9 cellular contexts compared by ENCODE assay signal in the genomic region with DNA sequence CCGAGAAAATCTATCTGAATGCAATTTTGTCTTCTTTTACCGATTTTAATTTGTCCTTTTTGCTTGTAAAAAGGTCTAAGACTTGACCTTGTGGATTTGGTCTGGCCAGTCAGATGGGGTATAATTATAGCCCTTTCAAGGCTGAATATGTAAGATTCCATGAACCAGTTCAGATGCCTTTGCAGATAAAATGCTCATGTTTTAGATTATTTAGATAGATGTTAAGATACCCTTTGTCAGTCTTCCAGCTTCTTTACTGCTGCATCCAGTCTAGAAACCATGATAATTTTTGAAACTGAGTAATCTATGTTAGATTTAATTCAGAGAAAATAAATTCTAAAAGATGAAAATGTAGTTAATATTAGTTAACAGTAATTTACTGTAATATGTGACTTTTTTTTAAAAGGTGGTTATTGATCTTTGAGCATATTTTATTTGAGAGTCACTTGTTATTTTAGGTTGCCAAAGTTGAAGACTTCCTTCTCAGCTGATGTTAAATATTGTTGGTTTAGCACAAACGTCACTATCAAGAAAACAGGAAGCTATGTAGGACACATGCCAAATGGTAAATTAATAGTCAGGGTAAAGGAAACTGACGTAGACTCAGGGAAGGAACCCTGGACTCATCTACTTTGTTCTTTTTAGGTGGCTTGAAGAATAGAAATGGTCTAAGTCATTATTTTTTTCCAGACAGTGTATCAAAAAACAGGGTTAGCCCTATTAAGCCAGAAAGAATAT. TPM values are rescaled to one million over a fixed set of nuclear protein-coding genes. Genes with fewer than 3 reads are reported as not detected.
DNase-seq lines count a peak whose midpoint lies in the region; ATAC-seq, FAIRE-seq and TF ChIP-seq lines count a peak whose summit lies in the region.
"Had no signal": no experiment of that assay in that cellular context is flagged by ENCODE, and none has a peak within 500 bp of the region (broad histone marks: within the 10 kb centered on the region; RNA-seq: fewer than 3 reads in every experiment).

No MANE protein-coding gene starts in this region.

- H3K27ac ChIP-seq in prostate gland: peak overlapping the region in 1 of 2 donors; percentile 42

- TF ChIP-seq CTCF in fibroblast of pulmonary artery (IDR thresholded peaks at IDR 0.05; ENCODE audit: low read length, missing control alignments) (no peak), prostate gland (IDR thresholded peaks at IDR 0.05) (no peak)

- no peak for ATAC-seq in HG03571 (IDR thresholded peaks at IDR 0.05; ENCODE audit: unreplicated experiment)

- TF ChIP-seq POLR2A in H54 (IDR thresholded peaks at IDR 0.05; ENCODE audit: low read depth, low read length) (no peak), prostate gland (IDR thresholded peaks at IDR 0.05) (no peak)

- H3K27me3 ChIP-seq in prostate gland (replicated peaks; ENCODE audit: insufficient read depth): no peaks in the 10 kb centered on the region

- peaks cover 7% of the 10 kb centered on the region for H3K4me1 ChIP-seq in prostate gland (replicated peaks)

- DNase-seq in H54 (ENCODE audit: insufficient read length, low spot score): no peak
- peak; percentile 37 for DNase-seq in SK-MEL-5 (ENCODE audit: low read depth, low spot score)
- DNase-seq in fibroblast of pulmonary artery (ENCODE audit: low read depth): peak; percentile 94
- DNase-seq in prostate gland (ENCODE audit: low spot score): peak; percentile 10
- no peak for DNase-seq in midbrain (lab: John Stamatoyannopoulos, UW)
- DNase-seq in COLO668 (lab: John Stamatoyannopoulos, UW; ENCODE audit: unreplicated experiment): no peak
- DNase-seq in NCI-H1436 (lab: John Stamatoyannopoulos, UW): no peak
- DNase-seq: MM.1S had no signal

- in situ Hi-C loops in SK-MEL-5 (cut with HindIII; ENCODE audit: low pct_unique_long_range_greater_than_20kb, low sequenced_read_pairs): no loop called here

- no peaks in the 10 kb centered on the region for H3K36me3 ChIP-seq in prostate gland

- H3K4me3 ChIP-seq in fibroblast of pulmonary artery (replicated peaks; ENCODE audit: low read depth, low read length) (no peak overlapping the region), prostate gland (no peak overlapping the region)

- intact Hi-C loops in prostate gland (cut with DNase I): no loop called here

- no peaks in the 10 kb centered on the region for H3K9me3 ChIP-seq in prostate gland

- peak; percentile 85 for FAIRE-seq in H54 (lab: Jason Lieb, UNC)

- whole genome bisulfite sequencing in prostate gland: 23% methylated on average over 4 of the region's 4 CpGs

RNA-seq across cellular contexts. Expression of a gene that starts 29.8 kb away (rescaled TPM):
- 48.7 and 50.7 TPM in 2 replicates for total RNA-seq in SK-MEL-5 (2014; rRNA removed; shearing (Covaris generic))
- 46.2 and 58.8 TPM in 2 replicates for polyA plus RNA-seq in SK-MEL-5 (2015; cell fraction: cytosol; rRNA removed)
- 11.6 TPM in 2 replicates for polyA plus RNA-seq in SK-MEL-5 (2015; cell fraction: nucleus; rRNA removed)
- total RNA-seq in prostate gland: 10 to 100 TPM; 35.8 to 37.3 TPM

RNA-seq across cellular contexts. Expression of a gene that starts 30.1 kb away (rescaled TPM):
- total RNA-seq in SK-MEL-5 (2014; rRNA removed; shearing (Covaris generic)): 1.6 and 2.4 TPM in 2 replicates
- 1.2 and 2.4 TPM in 2 replicates for polyA plus RNA-seq in SK-MEL-5 (2015; cell fraction: cytosol; rRNA removed)
- 0.86 and 1.0 TPM in 2 replicates for polyA plus RNA-seq in SK-MEL-5 (2015; cell fraction: nucleus; rRNA removed)
- 1 to 10 TPM; 1.6 to 1.8 TPM for total RNA-seq in prostate gland

Comparison
In these comparisons a context has a peak if more than half of its experiments do, and no peak if none do; other contexts are left out.
1. DNase-seq: peak in SK-MEL-5 (single experiment), fibroblast of pulmonary artery (single experiment) and prostate gland (single experiment); none in H54 (single experiment), midbrain (single experiment), COLO668 (single experiment) and NCI-H1436 (single experiment).